Comparison of ENCODE assay signal across 24 cellular contexts in the genomic region with DNA sequence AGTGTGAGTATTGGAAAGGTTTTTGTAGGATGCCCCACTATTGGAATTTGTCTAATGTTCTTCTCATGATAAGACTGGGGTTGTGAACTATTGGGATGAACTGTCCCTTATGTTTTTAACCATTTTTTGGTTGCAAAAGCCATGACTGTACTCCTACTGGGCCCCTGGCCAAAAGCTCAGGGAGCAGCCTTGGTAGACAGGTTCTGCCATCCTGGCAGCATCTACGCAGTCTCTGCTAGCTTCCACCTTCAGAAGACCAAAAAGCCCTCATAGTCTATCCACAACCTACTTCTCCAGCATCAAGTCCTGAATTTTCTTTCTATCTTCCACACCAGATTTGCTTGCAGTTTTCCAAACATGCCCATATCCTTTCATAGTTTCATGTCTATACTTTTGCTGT.
"Had no signal": no experiment of that assay in that cellular context is flagged by ENCODE, and none has a peak within 500 bp of the region (broad histone marks: within the 10 kb centered on the region; RNA-seq: fewer than 3 reads in every experiment).

No MANE protein-coding gene starts in this region.

- ATAC-seq: HepG2, Panc1, SK-N-SH treated with all-trans-retinoic acid at 6 μM for 48 hours had no signal

- H3K36me3 ChIP-seq: SJCRH30 had no signal

- H3K9me3 ChIP-seq: SJCRH30 had no signal

- DNase-seq: IMR-90, Kasumi-1, MV-4-11, NCI-H1048, NCI-H1105, NCI-H1417, NCI-H1436 treated with DMSO at 0.1 percent for 48 hours, NCI-H1694, NCI-H187 treated with DMSO at 0.1 percent for 48 hours, NCI-H2029 treated with DMSO at 0.1 percent for 48 hours, NCI-H2171 treated with DMSO at 0.1 percent for 48 hours, NCI-H345, NCI-H446 treated with DMSO at 0.1 percent for 48 hours, NCI-H510A treated with DMSO at 0.1 percent for 48 hours, NCI-H526, NCI-H82, SHP77, SJCRH30, T-helper 1 cell had no signal

- H3K4me1 ChIP-seq: SJCRH30 had no signal

- H3K4me3 ChIP-seq: SJCRH30 had no signal

- H3K27ac ChIP-seq: KMS-11, RWPE1, SJCRH30 had no signal

- H3K27me3 ChIP-seq: SJCRH30 had no signal
